7 cellular contexts compared by ENCODE assay signal in the genomic region with DNA sequence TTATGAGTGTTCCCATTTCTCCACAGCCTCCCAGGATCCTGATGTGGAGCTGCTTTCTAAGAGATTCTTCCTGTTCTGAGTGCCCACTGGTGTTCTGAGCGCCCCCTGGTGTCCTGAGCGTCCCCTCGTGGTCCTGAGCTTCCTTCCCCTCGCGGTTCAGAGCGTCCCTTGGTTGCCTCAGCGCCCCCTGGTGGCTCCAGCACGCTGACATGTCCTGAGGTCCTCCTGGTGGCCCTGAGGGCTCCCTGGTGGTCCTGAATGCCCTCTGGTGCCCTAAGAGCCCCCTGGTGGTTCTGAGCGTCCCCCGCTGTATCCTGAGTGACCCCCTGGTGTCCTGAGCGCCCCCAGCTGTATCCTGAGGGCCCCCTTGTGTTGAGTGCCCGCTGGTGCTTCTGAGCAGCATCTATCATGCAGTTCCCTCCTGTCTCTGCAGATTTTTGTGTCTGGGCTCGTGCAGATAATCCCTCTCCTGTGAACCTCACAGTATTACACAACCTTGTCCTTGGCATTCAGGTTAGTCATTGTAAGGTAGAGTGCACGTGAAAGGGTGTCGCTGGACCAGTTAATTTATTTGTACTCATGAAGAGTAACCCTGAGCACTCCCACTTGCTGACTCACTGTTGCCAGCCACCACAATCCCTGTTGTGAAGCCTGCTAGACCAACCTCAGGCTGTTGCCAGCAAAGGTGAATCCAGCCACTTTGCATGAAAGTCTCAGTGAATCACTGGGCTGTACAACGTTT.
DNase-seq lines count a peak whose midpoint lies in the region; ATAC-seq, FAIRE-seq and TF ChIP-seq lines count a peak whose summit lies in the region.
"Not testable (repeated sequence)": the region's sequence is repeated elsewhere in the genome, so short reads cannot be mapped to it uniquely, and the experiment has no call there.

No MANE protein-coding gene starts in this region.

- not testable (repeated sequence) for H3K4me3 ChIP-seq in HepG2 (replicated peaks in 1 of 3; ENCODE audit: insufficient read depth in 1 of 3, low read depth in 2 of 3, low read length in 3 of 3)

- H3K27ac ChIP-seq in HepG2 (ENCODE audit: extremely low read length, insufficient read depth, low read length), result not testable (repeated sequence)

- TF ChIP-seq RAD21 in HepG2 (CRISPR knock-in tag; IDR thresholded peaks at IDR 0.05), result not testable (repeated sequence)

- H3K36me3 Mint-ChIP-seq in activated T-helper 17 cell treated with anti-CD3 and anti-CD28 coated beads, Interleukin-2, amount 50 U/mL, for 72 hours (ENCODE audit: low read depth), result not testable (repeated sequence)

- not testable (repeated sequence) for H2AFZ ChIP-seq in HepG2 (ENCODE audit: low read length)

- H3K9me3 ChIP-seq in HepG2 (ENCODE audit: low read length), result not testable (repeated sequence)

- BruUV-seq in HepG2 (replicated peaks; lab: Mats Ljungman, UMichigan), result not testable (repeated sequence)

- H3K4me3 Mint-ChIP-seq in activated T-helper 17 cell treated with anti-CD3 and anti-CD28 coated beads, Interleukin-2, amount 50 U/mL, for 72 hours, result peak overlapping the region; percentile 59

- DNase-seq in HK-2 (ENCODE audit: unreplicated experiment) (peak; percentile 18), SIG-M5 treated with dmso at 0.1 percent for 504 hours (lab: John Stamatoyannopoulos, UW; ENCODE audit: unreplicated experiment) (peak; percentile 0)
- DNase-seq in HepG2 (ENCODE audit: low spot score), result not testable (repeated sequence)

- peak; percentile 52 for ATAC-seq in GM18505 (IDR thresholded peaks at IDR 0.05; ENCODE audit: unreplicated experiment)
- peak; percentile 56 for ATAC-seq in GM19468 (IDR thresholded peaks at IDR 0.05; ENCODE audit: extremely low read depth, unreplicated experiment)
- peak; percentile 80 for ATAC-seq in HG02943 (IDR thresholded peaks at IDR 0.05; ENCODE audit: low read depth, unreplicated experiment)
- ATAC-seq in activated T-helper 17 cell treated with anti-CD3 and anti-CD28 coated beads, Interleukin-2, amount 50 U/mL, for 72 hours (replicated peaks), result peak; percentile 84
- ATAC-seq in HepG2, result not testable (repeated sequence)

- POLR2A ChIA-PET in HepG2 (lab: Yijun Ruan, JAX), result not testable (repeated sequence)

- not testable (repeated sequence) for H3K4me2 ChIP-seq in HepG2 (ENCODE audit: low read depth, low read length)

- intact Hi-C loops in HepG2 (cut with micrococcal nuclease; ENCODE audit: unreplicated experiment), result not testable (repeated sequence)

- WGBS in HepG2 (ENCODE audit: low lambda C conversion rate), result no CpG with 5 or more reads among the region's 16 CpGs

- not testable (repeated sequence) for H3K27me3 Mint-ChIP-seq in activated T-helper 17 cell treated with anti-CD3 and anti-CD28 coated beads, Interleukin-2, amount 50 U/mL, for 72 hours

- H3K27me3 ChIP-seq in HepG2 (ENCODE audit: control insufficient read depth in 1 of 2, insufficient read depth in 2 of 2, low read length in 2 of 2), result not testable (repeated sequence)

- H3K9ac ChIP-seq in HepG2 (ENCODE audit: insufficient read depth, low read depth, low read length), result not testable (repeated sequence)

- CTCF ChIA-PET in HepG2 (lab: Yijun Ruan, JAX; ENCODE audit: low intra/inter-chr PET ratio, low total read pairs), result interaction anchor here (0.7 kb wide), 1 partner anchor 46 kb away, joined by 3 read pairs; no protein-coding TSS in a partner anchor

- H3K36me3 ChIP-seq in HepG2 (replicated peaks in 1 of 2; ENCODE audit: control insufficient read depth in 1 of 2, insufficient read depth in 2 of 2, low read length in 2 of 2), result not testable (repeated sequence)

- peak overlapping the region; percentile 84 for H3K27ac Mint-ChIP-seq in activated T-helper 17 cell treated with anti-CD3 and anti-CD28 coated beads, Interleukin-2, amount 50 U/mL, for 72 hours

- TF ChIP-seq POLR2A in GM18505 (IDR thresholded peaks at IDR 0.05; ENCODE audit: borderline replicate concordance, extremely low read depth, insufficient read depth, insufficient read length); HepG2 (IDR thresholded peaks at IDR 0.05; ENCODE audit: insufficient read depth in 1 of 2, low read depth in 2 of 2, low read length in 2 of 2): not testable (repeated sequence)

- not testable (repeated sequence) for H3K79me2 ChIP-seq in HepG2 (ENCODE audit: insufficient read depth, low read length)

- peaks cover 18% of the 10 kb centered on the region for H3K4me1 Mint-ChIP-seq in activated T-helper 17 cell treated with anti-CD3 and anti-CD28 coated beads, Interleukin-2, amount 50 U/mL, for 72 hours

- not testable (repeated sequence) for TF ChIP-seq EP300 in HepG2 (IDR thresholded peaks at IDR 0.05; ENCODE audit: low read depth in 2 of 2, low read length in 2 of 2); HepG2 (CRISPR knock-in tag; IDR thresholded peaks at IDR 0.05; ENCODE audit: borderline replicate concordance)

- H3K9me3 Mint-ChIP-seq in activated T-helper 17 cell treated with anti-CD3 and anti-CD28 coated beads, Interleukin-2, amount 50 U/mL, for 72 hours, result not testable (repeated sequence)

- not testable (repeated sequence) for FAIRE-seq in HepG2 (lab: Jason Lieb, UNC)

- in situ Hi-C loops in HepG2 (cut with HindIII; ENCODE audit: extremely low pct_ligation_motif_present, low pct_unique_long_range_greater_than_20kb), result not testable (repeated sequence)

- TF ChIP-seq CTCF in HepG2 (CRISPR knock-in tag; IDR thresholded peaks at IDR 0.05), result peak; percentile 27; the same call in 1 of the 2 replicates

- not testable (repeated sequence) for H4K20me1 ChIP-seq in HepG2 (ENCODE audit: insufficient read depth, low read length)

- H3K4me1 ChIP-seq in HepG2 (ENCODE audit: insufficient read depth, low read length), result not testable (repeated sequence)
